In genomic region chr9:131529597-131530545, GRCh38 we compare ENCODE assay signal across 9 cellular contexts. TPM values are rescaled to one million over a fixed set of nuclear protein-coding genes. Genes with fewer than 3 reads are reported as not detected.
A peak's percentile ranks its signal among the peaks of the same experiment; 100 is the strongest.
DNase-seq lines count a peak whose midpoint lies in the region; ATAC-seq and TF ChIP-seq lines count a peak whose summit lies in the region.
"Had no signal": no experiment of that assay in that cellular context is flagged by ENCODE, and none has a peak within 500 bp of the region (broad histone marks: within the 10 kb centered on the region; RNA-seq: fewer than 3 reads in every experiment).

No MANE protein-coding gene starts in this region.

- in situ Hi-C loops in ACHN (cut with HindIII; ENCODE audit: low pct_ligation_motif_present, low pct_unique_long_range_greater_than_20kb, low sequenced_read_pairs) = no loop called here

- peaks cover 21% of the 10 kb centered on the region for H3K4me1 Mint-ChIP-seq in chondrocyte (ENCODE audit: low read depth)
- peaks cover 16 to 37% (median 20%) of the 10 kb centered on the region in 3 donors for H3K4me1 Mint-ChIP-seq in naive B cell

- no peak for DNase-seq in AG10803 (ENCODE audit: low read depth)
- DNase-seq in Jurkat, Clone E6-1 (ENCODE audit: low read depth, low spot score) = no peak
- no peak for DNase-seq in chondrocyte (ENCODE audit: low spot score)
- no peak for DNase-seq in naive B cell
- DNase-seq in activated effector memory CD4-positive, alpha-beta T cell treated with Interleukin-2 at 50 U/mL for 16 hours = no peak
- no peak for DNase-seq in amygdala (lab: John Stamatoyannopoulos, UW)
- DNase-seq in ACHN = no peak

- no peaks in the 10 kb centered on the region for H3K9me3 Mint-ChIP-seq in chondrocyte (ENCODE audit: low read depth)
- no peaks in the 10 kb centered on the region for H3K9me3 Mint-ChIP-seq in naive B cell

- H3K4me3 Mint-ChIP-seq in chondrocyte (ENCODE audit: unreplicated experiment) = peak overlapping the region; percentile 83
- H3K4me3 Mint-ChIP-seq in naive B cell = peak overlapping the region; percentile 73 to 90 (median 78)

- peak overlapping the region; percentile 75 for H3K4me3 ChIP-seq in AG10803 (ENCODE audit: low read length)
- peak overlapping the region; percentile 68 for H3K4me3 ChIP-seq in Jurkat, Clone E6-1 (ENCODE audit: low read length)

- H3K27ac Mint-ChIP-seq in chondrocyte (ENCODE audit: unreplicated experiment) (peak overlapping the region; percentile 76), naive B cell (peak overlapping the region in 2 of 6 donors; percentile 59 to 69)

- no peak for TF ChIP-seq CTCF in AG10803 (conservative IDR thresholded peaks at IDR 0.05; ENCODE audit: low read length)
- TF ChIP-seq CTCF in chondrocyte (IDR thresholded peaks at IDR 0.05) = no peak

- H3K36me3 Mint-ChIP-seq in chondrocyte (ENCODE audit: low read depth) (peaks cover 13% of the 10 kb centered on the region), naive B cell (no peaks in the 10 kb centered on the region)

- H3K27me3 Mint-ChIP-seq in chondrocyte (ENCODE audit: low read depth) (no peaks in the 10 kb centered on the region), naive B cell (no peaks in the 10 kb centered on the region)

- ATAC-seq in naive B cell (ENCODE audit: low read depth in 2 of 2) (no peak), GM18868 (IDR thresholded peaks at IDR 0.05; ENCODE audit: unreplicated experiment) (no peak)

RNA-seq across cellular contexts. Expression of gene UCK1, which starts 1.2 kb away (rescaled TPM):
- 39.5 TPM for polyA plus RNA-seq in Jurkat, Clone E6-1 (2012; ENCODE audit: insufficient read depth, insufficient read length)
- 17.9 to 27.7 TPM (median 18.3 TPM) in 3 replicates for total RNA-seq in chondrocyte
- polyA plus RNA-seq in naive B cell (ENCODE audit: low read depth in 6 of 6) = 10 to 100 TPM; 16.8 to 30.6 (median 21.3) TPM

RNA-seq across cellular contexts. Expression of gene PRRT1B, which starts 15.5 kb away (rescaled TPM):
- not detected for polyA plus RNA-seq in Jurkat, Clone E6-1 (2012; ENCODE audit: insufficient read depth, insufficient read length)
- total RNA-seq in chondrocyte = not detected in 3 replicates
- not detected for polyA plus RNA-seq in naive B cell (ENCODE audit: low read depth in 6 of 6)
- total RNA-seq: myocyte had no signal

RNA-seq across cellular contexts. Expression of gene POMT1, which starts 27.2 kb away (rescaled TPM):
- 33.2 TPM for polyA plus RNA-seq in Jurkat, Clone E6-1 (2012; ENCODE audit: insufficient read depth, insufficient read length)
- 46.7 to 48.0 TPM (median 46.8 TPM) in 3 replicates for total RNA-seq in chondrocyte
- 1 to 10 TPM in 5 of 6 donors, under 1 TPM in 1; 0.75 to 7.4 (median 3.7) TPM for polyA plus RNA-seq in naive B cell (ENCODE audit: low read depth in 6 of 6)
